Comparison of ENCODE assay signal across 22 cellular contexts in genomic region chr3:133123636-133124035, GRCh38.
"Had no signal": no experiment of that assay in that cellular context is flagged by ENCODE, and none has a peak within 500 bp of the region (broad histone marks: within the 10 kb centered on the region; RNA-seq: fewer than 3 reads in every experiment).

No MANE protein-coding gene starts in this region.

- H3K27ac Mint-ChIP-seq: IgD-negative memory B cell had no signal

- H2AFZ ChIP-seq: PC-9 had no signal

- H3K4me1 ChIP-seq: Peyer's patch, SJCRH30 had no signal

- H3K4me1 Mint-ChIP-seq: IgD-negative memory B cell had no signal

- H3K9me3 ChIP-seq: Peyer's patch, SJCRH30 had no signal

- H3K9ac ChIP-seq: KMS-11 had no signal

- H3K36me3 ChIP-seq: Peyer's patch, SJCRH30 had no signal

- H3K9me3 Mint-ChIP-seq: IgD-negative memory B cell had no signal

- H3K36me3 Mint-ChIP-seq: IgD-negative memory B cell had no signal

- H3K4me3 ChIP-seq: K562, PC-9, Peyer's patch, SJCRH30 had no signal

- H3K27me3 ChIP-seq: Peyer's patch, SJCRH30 had no signal

- H3K4me2 ChIP-seq: KMS-11, PC-9 had no signal

- DNase-seq: Kasumi-1, MV-4-11, NCI-H1048, NCI-H1105, NCI-H1417, NCI-H1436 treated with DMSO at 0.1 percent for 48 hours, NCI-H1694, NCI-H1930, NCI-H2081, NCI-H2107, NCI-H2227 treated with DMSO at 0.1 percent for 48 hours, NCI-H524, NCI-H526 treated with DMSO at 0.1 percent for 48 hours, NCI-H748 treated with DMSO at 0.1 percent for 48 hours, PC-9, Peyer's patch, SHP77 treated with DMSO at 0.1 percent for 48 hours, SJCRH30, T-helper 1 cell had no signal

- H3K27ac ChIP-seq: KMS-11, PC-9, Peyer's patch, SJCRH30 had no signal
